ENCODE assay signal across 18 cellular contexts in the genomic region with DNA sequence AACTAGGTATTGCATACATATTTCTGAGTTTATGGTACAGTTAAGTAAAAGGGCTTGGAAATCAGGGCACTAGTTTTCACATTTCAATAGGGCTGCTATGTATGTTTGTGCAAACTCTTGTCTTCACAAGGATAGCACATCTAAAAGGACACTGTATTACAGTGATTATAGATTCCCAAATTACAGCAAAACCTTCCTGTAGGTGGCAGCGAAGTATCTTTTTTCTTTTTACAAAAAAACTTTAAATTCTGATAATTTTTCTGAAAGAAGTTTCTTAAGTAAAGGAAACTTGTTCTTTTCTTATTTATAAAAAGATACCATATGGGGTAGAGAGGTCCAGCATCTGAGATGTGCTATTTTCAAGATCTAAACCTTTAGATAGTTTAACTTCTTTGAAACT.
A peak's percentile ranks its signal among the peaks of the same experiment; 100 is the strongest.
DNase-seq lines count a peak whose midpoint lies in the region; ATAC-seq, FAIRE-seq and TF ChIP-seq lines count a peak whose summit lies in the region.
"Had no signal": no experiment of that assay in that cellular context is flagged by ENCODE, and none has a peak within 500 bp of the region (broad histone marks: within the 10 kb centered on the region; RNA-seq: fewer than 3 reads in every experiment).

No MANE protein-coding gene starts in this region.

- peaks cover 5% of the 10 kb centered on the region for H3K9me3 Mint-ChIP-seq in activated CD4-positive, alpha-beta T cell treated with anti-CD3 and anti-CD28 coated beads for 36 hours (ENCODE audit: low read depth)
- H3K9me3 Mint-ChIP-seq: stimulated activated naive B cell treated with anti-CD40 and anti-IgM and Interleukin-4, amounts not matched to agents 10 μg/mL and 1 μg/mL and 100 μg/mL, for 72 hours had no signal

- H3K27ac Mint-ChIP-seq in activated CD4-positive, alpha-beta T cell treated with anti-CD3 and anti-CD28 coated beads for 36 hours, result no peak overlapping the region
- H3K27ac Mint-ChIP-seq: CD4-positive, CD25-positive, alpha-beta regulatory T cell; stimulated activated naive B cell treated with anti-CD40 and anti-IgM and Interleukin-4, amounts not matched to agents 10 μg/mL and 1 μg/mL and 100 μg/mL, for 72 hours had no signal

- no peak for FAIRE-seq in frontal cortex (lab: Jason Lieb, UNC)
- FAIRE-seq: GM12878 had no signal

- TF ChIP-seq EP300 in neural cell (conservative IDR thresholded peaks at IDR 0.05; ENCODE audit: poor library complexity, severe bottlenecking), result no peak

- no peaks in the 10 kb centered on the region for H3K4me1 Mint-ChIP-seq in activated CD4-positive, alpha-beta T cell treated with anti-CD3 and anti-CD28 coated beads for 36 hours
- H3K4me1 Mint-ChIP-seq: CD4-positive, CD25-positive, alpha-beta regulatory T cell; stimulated activated naive B cell treated with anti-CD40 and anti-IgM and Interleukin-4, amounts not matched to agents 10 μg/mL and 1 μg/mL and 100 μg/mL, for 72 hours had no signal

- no peaks in the 10 kb centered on the region for H3K27me3 Mint-ChIP-seq in activated CD4-positive, alpha-beta T cell treated with anti-CD3 and anti-CD28 coated beads for 36 hours
- H3K27me3 Mint-ChIP-seq: CD4-positive, CD25-positive, alpha-beta regulatory T cell; stimulated activated naive B cell treated with anti-CD40 and anti-IgM and Interleukin-4, amounts not matched to agents 10 μg/mL and 1 μg/mL and 100 μg/mL, for 72 hours had no signal

- no peaks in the 10 kb centered on the region for H3F3A ChIP-seq in neural cell (ENCODE audit: insufficient read depth, low read length, poor library complexity, severe bottlenecking)

- no peaks in the 10 kb centered on the region for H3K27me3 ChIP-seq in brain microvascular endothelial cell (replicated peaks)
- H3K27me3 ChIP-seq in neural cell (ENCODE audit: insufficient read depth, low read depth, low read length), result no peaks in the 10 kb centered on the region
- H3K27me3 ChIP-seq: spleen, upper lobe of left lung had no signal

- TF ChIP-seq RAD21 in neural cell (conservative IDR thresholded peaks at IDR 0.05), result peak; percentile 43

- no peak overlapping the region for H3K4me3 Mint-ChIP-seq in activated CD4-positive, alpha-beta T cell treated with anti-CD3 and anti-CD28 coated beads for 36 hours
- H3K4me3 Mint-ChIP-seq: CD4-positive, CD25-positive, alpha-beta regulatory T cell; stimulated activated naive B cell treated with anti-CD40 and anti-IgM and Interleukin-4, amounts not matched to agents 10 μg/mL and 1 μg/mL and 100 μg/mL, for 72 hours had no signal

- H3K79me2 ChIP-seq in neural cell (replicated peaks; ENCODE audit: insufficient read depth, low read length), result no peaks in the 10 kb centered on the region

- no peaks in the 10 kb centered on the region for H3K9me2 ChIP-seq in neural cell (ENCODE audit: insufficient read depth, low read length)

- H3K9ac ChIP-seq in neural cell (ENCODE audit: low read length), result no peak overlapping the region

- H2AFZ ChIP-seq in neural cell (ENCODE audit: low read depth, low read length), result no peak overlapping the region

- H3K4me2 ChIP-seq in neural cell (ENCODE audit: low read length), result no peak overlapping the region

- H3K36me3 ChIP-seq in brain microvascular endothelial cell (replicated peaks) (no peaks in the 10 kb centered on the region), neural cell (ENCODE audit: insufficient read depth, low read length) (no peaks in the 10 kb centered on the region)
- H3K36me3 ChIP-seq: spleen, upper lobe of left lung had no signal

- TF ChIP-seq CTCF in brain microvascular endothelial cell (IDR thresholded peaks at IDR 0.05; ENCODE audit: low read depth, low read length, missing control alignments), result peak; percentile 18
- TF ChIP-seq CTCF in neural cell (IDR thresholded peaks at IDR 0.05; ENCODE audit: poor library complexity, severe bottlenecking), result peak; percentile 48

- no peaks in the 10 kb centered on the region for H3K9me3 ChIP-seq in neural cell (ENCODE audit: low read length)
- H3K9me3 ChIP-seq: spleen, upper lobe of left lung had no signal

- POLR2A ChIA-PET in activated CD4-positive, alpha-beta T cell treated with anti-CD3 and anti-CD28 coated beads for 36 hours (lab: Charles Lee), result no interaction called here

- no peaks in the 10 kb centered on the region for H4K20me1 ChIP-seq in neural cell (ENCODE audit: insufficient read depth)

- DNase-seq in DMS153 treated with DMSO at 0.1 percent for 48 hours (lab: John Stamatoyannopoulos, UW; ENCODE audit: unreplicated experiment) (peak; percentile 4), DMS153 (lab: John Stamatoyannopoulos, UW) (no peak), NCI-H1105 treated with DMSO at 0.1 percent for 48 hours (lab: John Stamatoyannopoulos, UW) (peak; percentile 20), brain microvascular endothelial cell (no peak), frontal cortex (ENCODE audit: low spot score in 2 of 2) (no peak)
- DNase-seq in activated CD4-positive, alpha-beta T cell treated with anti-CD3 and anti-CD28 coated beads for 36 hours, result no peak
- DNase-seq: 8988T; activated gamma-delta T cell treated with Interleukin-2 at 50 U/mL for 16 hours; aorta; CD4-positive, CD25-positive, alpha-beta regulatory T cell; posterior cingulate gyrus; spleen; stimulated activated naive B cell treated with anti-CD40 and anti-IgM and Interleukin-4, amounts not matched to agents 10 μg/mL and 1 μg/mL and 100 μg/mL, for 72 hours; T-helper 1 cell; upper lobe of left lung had no signal

- H3K27ac ChIP-seq in brain microvascular endothelial cell (no peak overlapping the region), neural cell (ENCODE audit: low read length) (no peak overlapping the region)
- H3K27ac ChIP-seq: spleen, upper lobe of left lung had no signal

- H3K4me3 ChIP-seq in brain microvascular endothelial cell (ENCODE audit: low read depth, low read length), result no peak overlapping the region
- H3K4me3 ChIP-seq in neural cell (ENCODE audit: low read length), result no peak overlapping the region
- H3K4me3 ChIP-seq: GM12878, spleen, upper lobe of left lung had no signal

- CTCF ChIA-PET in activated CD4-positive, alpha-beta T cell treated with anti-CD3 and anti-CD28 coated beads for 36 hours (lab: Charles Lee), result no interaction called here

- intact Hi-C loops in activated CD4-positive, alpha-beta T cell treated with anti-CD3 and anti-CD28 coated beads for 36 hours (cut with DNase I, micrococcal nuclease), result no loop called here

- ATAC-seq in activated CD4-positive, alpha-beta T cell treated with anti-CD3 and anti-CD28 coated beads for 36 hours, result no peak
- ATAC-seq in HG02610 (IDR thresholded peaks at IDR 0.05; ENCODE audit: unreplicated experiment), result no peak
- ATAC-seq: GM12878; stimulated activated naive B cell treated with anti-CD40 and anti-IgM and Interleukin-4, amounts not matched to agents 10 μg/mL and 1 μg/mL and 100 μg/mL, for 72 hours had no signal

- H3K36me3 Mint-ChIP-seq in activated CD4-positive, alpha-beta T cell treated with anti-CD3 and anti-CD28 coated beads for 36 hours (ENCODE audit: low read depth), result no peaks in the 10 kb centered on the region
- H3K36me3 Mint-ChIP-seq: CD4-positive, CD25-positive, alpha-beta regulatory T cell; stimulated activated naive B cell treated with anti-CD40 and anti-IgM and Interleukin-4, amounts not matched to agents 10 μg/mL and 1 μg/mL and 100 μg/mL, for 72 hours had no signal

- in situ Hi-C loops in brain microvascular endothelial cell (cut with HindIII; ENCODE audit: low pct_ligation_motif_present, low sequenced_read_pairs), result no loop called here

TF ChIP-seq in neural cell, 6 proteins besides CTCF, POLR2A, EP300 and RAD21:
- TF ChIP-seq EZH2 (IDR thresholded peaks at IDR 0.05; ENCODE audit: borderline replicate concordance, insufficient read depth, low read length, poor library complexity, severe bottlenecking) (no peak), MXI1 (conservative IDR thresholded peaks at IDR 0.05; ENCODE audit: poor library complexity, severe bottlenecking) (no peak), TAF1 (IDR thresholded peaks at IDR 0.05; ENCODE audit: low read depth) (no peak), POLR2AphosphoS5 (IDR thresholded peaks at IDR 0.05) (no peak)
- TF ChIP-seq, protein P1, sequence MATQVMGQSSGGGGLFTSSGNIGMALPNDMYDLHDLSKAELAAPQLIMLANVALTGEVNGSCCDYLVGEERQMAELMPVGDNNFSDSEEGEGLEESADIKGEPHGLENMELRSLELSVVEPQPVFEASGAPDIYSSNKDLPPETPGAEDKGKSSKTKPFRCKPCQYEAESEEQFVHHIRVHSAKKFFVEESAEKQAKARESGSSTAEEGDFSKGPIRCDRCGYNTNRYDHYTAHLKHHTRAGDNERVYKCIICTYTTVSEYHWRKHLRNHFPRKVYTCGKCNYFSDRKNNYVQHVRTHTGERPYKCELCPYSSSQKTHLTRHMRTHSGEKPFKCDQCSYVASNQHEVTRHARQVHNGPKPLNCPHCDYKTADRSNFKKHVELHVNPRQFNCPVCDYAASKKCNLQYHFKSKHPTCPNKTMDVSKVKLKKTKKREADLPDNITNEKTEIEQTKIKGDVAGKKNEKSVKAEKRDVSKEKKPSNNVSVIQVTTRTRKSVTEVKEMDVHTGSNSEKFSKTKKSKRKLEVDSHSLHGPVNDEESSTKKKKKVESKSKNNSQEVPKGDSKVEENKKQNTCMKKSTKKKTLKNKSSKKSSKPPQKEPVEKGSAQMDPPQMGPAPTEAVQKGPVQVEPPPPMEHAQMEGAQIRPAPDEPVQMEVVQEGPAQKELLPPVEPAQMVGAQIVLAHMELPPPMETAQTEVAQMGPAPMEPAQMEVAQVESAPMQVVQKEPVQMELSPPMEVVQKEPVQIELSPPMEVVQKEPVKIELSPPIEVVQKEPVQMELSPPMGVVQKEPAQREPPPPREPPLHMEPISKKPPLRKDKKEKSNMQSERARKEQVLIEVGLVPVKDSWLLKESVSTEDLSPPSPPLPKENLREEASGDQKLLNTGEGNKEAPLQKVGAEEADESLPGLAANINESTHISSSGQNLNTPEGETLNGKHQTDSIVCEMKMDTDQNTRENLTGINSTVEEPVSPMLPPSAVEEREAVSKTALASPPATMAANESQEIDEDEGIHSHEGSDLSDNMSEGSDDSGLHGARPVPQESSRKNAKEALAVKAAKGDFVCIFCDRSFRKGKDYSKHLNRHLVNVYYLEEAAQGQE (IDR thresholded peaks at IDR 0.05; ENCODE audit: borderline replicate concordance), result no peak

Comparison
In these comparisons a context has a peak if more than half of its experiments do, and no peak if none do; other contexts are left out.
1. DNase-seq: peak in DMS153 treated with DMSO at 0.1 percent for 48 hours (single experiment) and NCI-H1105 treated with DMSO at 0.1 percent for 48 hours (single experiment); none in DMS153 (single experiment), brain microvascular endothelial cell (single experiment), activated CD4-positive, alpha-beta T cell treated with anti-CD3 and anti-CD28 coated beads for 36 hours (single experiment) and frontal cortex (0 of 2).